Comparison of ENCODE assay signal across 10 cellular contexts in the genomic region with DNA sequence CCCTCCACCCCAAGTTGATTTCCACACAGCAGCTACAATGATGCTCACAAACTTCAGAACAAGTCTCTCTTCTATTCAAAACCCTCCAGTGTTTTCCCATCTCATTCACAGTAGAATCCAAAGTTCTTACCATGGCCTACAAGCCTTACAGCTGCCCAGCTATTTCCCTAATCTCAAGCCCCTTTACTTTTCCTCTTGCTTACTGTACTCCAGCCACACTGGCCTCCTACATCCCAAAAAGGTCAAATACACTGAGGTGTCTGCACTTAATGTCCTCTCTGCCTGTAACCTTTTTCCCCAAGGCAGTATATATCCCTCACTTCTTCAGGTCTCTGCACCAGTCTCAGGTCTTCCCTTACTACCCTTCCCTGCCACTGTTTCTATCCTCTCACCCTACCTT. TPM values are rescaled to one million over a fixed set of nuclear protein-coding genes. Genes with fewer than 3 reads are reported as not detected.
A peak's percentile ranks its signal among the peaks of the same experiment; 100 is the strongest.
DNase-seq lines count a peak whose midpoint lies in the region; ATAC-seq and TF ChIP-seq lines count a peak whose summit lies in the region.
"Had no signal": no experiment of that assay in that cellular context is flagged by ENCODE, and none has a peak within 500 bp of the region (broad histone marks: within the 10 kb centered on the region; RNA-seq: fewer than 3 reads in every experiment).

No MANE protein-coding gene starts in this region.

- H3K9me3 Mint-ChIP-seq in T-helper 2 cell treated with Interferon-gamma antibody and Interleukin-4, amounts not matched to agents 5 μg/mL and 100 μg/mL, for 36 hours = no peaks in the 10 kb centered on the region
- no peaks in the 10 kb centered on the region for H3K9me3 Mint-ChIP-seq in stimulated activated effector memory CD8-positive, alpha-beta T cell treated with anti-CD3 and anti-CD28 coated beads, Interleukin-12 subunit alpha, Interleukin-12 subunit beta, amount 100 ng/mL, for 72 hours
- H3K9me3 Mint-ChIP-seq: GM23338 had no signal

- H3K36me3 ChIP-seq in OCI-LY7 (ENCODE audit: insufficient read depth, low read length) (peaks cover 30% of the 10 kb centered on the region), gastroesophageal sphincter (no peaks in the 10 kb centered on the region), MG63 (no peaks in the 10 kb centered on the region; the same call in 1 of the 2 replicates)

- H4K20me1 ChIP-seq in OCI-LY7 (ENCODE audit: insufficient read depth, low read length) = peaks cover 30% of the 10 kb centered on the region; the same call in 1 of the 2 replicates

- no peak for DNase-seq in T-helper 2 cell treated with Interferon-gamma antibody and Interleukin-4, amounts not matched to agents 5 μg/mL and 100 μg/mL, for 36 hours (ENCODE audit: low spot score)
- DNase-seq in T-helper 2 cell (no peak), OCI-LY7 (ENCODE audit: low spot score) (no peak), MG63 (no peak), cerebellar cortex (ENCODE audit: low spot score) (no peak)
- no peak for DNase-seq in stimulated activated effector memory CD8-positive, alpha-beta T cell treated with anti-CD3 and anti-CD28 coated beads, Interleukin-12 subunit alpha, Interleukin-12 subunit beta, amount 100 ng/mL, for 72 hours (ENCODE audit: low spot score in 2 of 2)
- no peak for DNase-seq in effector CD4-positive, alpha-beta T cell
- DNase-seq: NCI-H510A treated with DMSO at 0.1 percent for 48 hours had no signal

- intact Hi-C loops in OCI-LY7 (cut with micrococcal nuclease; ENCODE audit: unreplicated experiment) = loop anchor here (10.0 kb wide), 3 partner anchors 133 to 747 kb away; a partner anchor contains a TSS

- no peak for TF ChIP-seq POLR2A in gastroesophageal sphincter (IDR thresholded peaks at IDR 0.05)

- TF ChIP-seq EP300 in gastroesophageal sphincter (IDR thresholded peaks at IDR 0.05) = no peak

- TF ChIP-seq CTCF in OCI-LY7 (conservative IDR thresholded peaks at IDR 0.05; ENCODE audit: low read length) = no peak
- no peak for TF ChIP-seq CTCF in gastroesophageal sphincter (IDR thresholded peaks at IDR 0.05)

- H3K9me2 ChIP-seq in OCI-LY7 (ENCODE audit: insufficient read depth, low read length) = no peaks in the 10 kb centered on the region

- ATAC-seq in gastroesophageal sphincter = no peak
- ATAC-seq in stimulated activated effector memory CD8-positive, alpha-beta T cell treated with anti-CD3 and anti-CD28 coated beads, Interleukin-12 subunit alpha, Interleukin-12 subunit beta, amount 100 ng/mL, for 72 hours = no peak
- ATAC-seq: GM23338 had no signal

- no peak overlapping the region for H2AFZ ChIP-seq in OCI-LY7 (ENCODE audit: low read length)
- H2AFZ ChIP-seq: GM23338 had no signal

- H3K4me3 ChIP-seq in OCI-LY7 (ENCODE audit: low read depth, low read length, poor library complexity, severe bottlenecking) (peak overlapping the region; percentile 94), gastroesophageal sphincter (peak overlapping the region; percentile 68 to 74), MG63 (no peak overlapping the region)
- H3K4me3 ChIP-seq: GM23338 had no signal

- H3K9me3 ChIP-seq in OCI-LY7 (ENCODE audit: low read length) (no peaks in the 10 kb centered on the region), gastroesophageal sphincter (no peaks in the 10 kb centered on the region), MG63 (no peaks in the 10 kb centered on the region)

- H3K4me3 Mint-ChIP-seq in T-helper 2 cell treated with Interferon-gamma antibody and Interleukin-4, amounts not matched to agents 5 μg/mL and 100 μg/mL, for 36 hours = peak overlapping the region; percentile 97
- H3K4me3 Mint-ChIP-seq in stimulated activated effector memory CD8-positive, alpha-beta T cell treated with anti-CD3 and anti-CD28 coated beads, Interleukin-12 subunit alpha, Interleukin-12 subunit beta, amount 100 ng/mL, for 72 hours = peak overlapping the region; percentile 89
- H3K4me3 Mint-ChIP-seq: GM23338 had no signal

- peaks cover 66% of the 10 kb centered on the region for H3K4me1 Mint-ChIP-seq in T-helper 2 cell treated with Interferon-gamma antibody and Interleukin-4, amounts not matched to agents 5 μg/mL and 100 μg/mL, for 36 hours (ENCODE audit: low read depth)
- peaks cover 54% of the 10 kb centered on the region for H3K4me1 Mint-ChIP-seq in stimulated activated effector memory CD8-positive, alpha-beta T cell treated with anti-CD3 and anti-CD28 coated beads, Interleukin-12 subunit alpha, Interleukin-12 subunit beta, amount 100 ng/mL, for 72 hours

- peaks cover 79% of the 10 kb centered on the region for H3K4me1 ChIP-seq in OCI-LY7 (ENCODE audit: insufficient read depth, low read length, poor library complexity, severe bottlenecking)
- peaks cover 22 to 78% (median 27%) of the 10 kb centered on the region in 3 donors for H3K4me1 ChIP-seq in gastroesophageal sphincter

- CTCF ChIA-PET in OCI-LY7 (lab: Charles Lee; ENCODE audit: unreplicated experiment) = interaction anchor here (1.5 kb wide), 1 partner anchor 114 kb away, joined by 4 read pairs; no protein-coding TSS in a partner anchor

- peak overlapping the region; percentile 93 for H3K27ac Mint-ChIP-seq in T-helper 2 cell treated with Interferon-gamma antibody and Interleukin-4, amounts not matched to agents 5 μg/mL and 100 μg/mL, for 36 hours
- peak overlapping the region; percentile 87 for H3K27ac Mint-ChIP-seq in stimulated activated effector memory CD8-positive, alpha-beta T cell treated with anti-CD3 and anti-CD28 coated beads, Interleukin-12 subunit alpha, Interleukin-12 subunit beta, amount 100 ng/mL, for 72 hours
- H3K27ac Mint-ChIP-seq: GM23338 had no signal

- H3K4me2 ChIP-seq in OCI-LY7 (ENCODE audit: low read length) = peak overlapping the region; percentile 79

- TSS peak; percentile 34 for BruUV-seq in OCI-LY7 (replicated peaks; lab: Mats Ljungman, UMichigan)

- H3K79me2 ChIP-seq in OCI-LY7 (ENCODE audit: insufficient read depth, low read depth, low read length) = peaks cover 73% of the 10 kb centered on the region

- H3K27me3 ChIP-seq in gastroesophageal sphincter = no peaks in the 10 kb centered on the region
- no peaks in the 10 kb centered on the region for H3K27me3 ChIP-seq in MG63

- H3K36me3 Mint-ChIP-seq in T-helper 2 cell treated with Interferon-gamma antibody and Interleukin-4, amounts not matched to agents 5 μg/mL and 100 μg/mL, for 36 hours (ENCODE audit: low read depth) = peaks cover 28% of the 10 kb centered on the region
- peaks cover 67% of the 10 kb centered on the region for H3K36me3 Mint-ChIP-seq in stimulated activated effector memory CD8-positive, alpha-beta T cell treated with anti-CD3 and anti-CD28 coated beads, Interleukin-12 subunit alpha, Interleukin-12 subunit beta, amount 100 ng/mL, for 72 hours

- POLR2A ChIA-PET in OCI-LY7 (lab: Charles Lee) = interaction anchor here (0.8 to 3.4 kb wide), 5 partner anchors 8 to 55 kb away, joined by 3 to 24 read pairs (median 4); no protein-coding TSS in a partner anchor

- no peaks in the 10 kb centered on the region for H3K27me3 Mint-ChIP-seq in T-helper 2 cell treated with Interferon-gamma antibody and Interleukin-4, amounts not matched to agents 5 μg/mL and 100 μg/mL, for 36 hours (ENCODE audit: low read depth)

- H3K27ac ChIP-seq in OCI-LY7 (ENCODE audit: low read depth, low read length, poor library complexity, severe bottlenecking) (peak overlapping the region; percentile 9), gastroesophageal sphincter (peak overlapping the region; percentile 63 to 96 (median 92))

RNA-seq across cellular contexts. Expression of a gene that starts 2.6 kb away (rescaled TPM):
- total RNA-seq in OCI-LY7 (2014; rRNA removed; shearing (Covaris generic)) = 8.5 and 10.4 TPM in 2 replicates
- total RNA-seq in OCI-LY7 (2022) = 72.0 and 86.3 TPM in 2 replicates
- 100 to 1,000 TPM; 177 to 268 (median 214) TPM for total RNA-seq in gastroesophageal sphincter
- total RNA-seq in MG63 (2014; rRNA removed; shearing (Covaris generic); ENCODE audit: low replicate concordance) = 20.6 and 35.6 TPM in 2 replicates
